In the genomic region with DNA sequence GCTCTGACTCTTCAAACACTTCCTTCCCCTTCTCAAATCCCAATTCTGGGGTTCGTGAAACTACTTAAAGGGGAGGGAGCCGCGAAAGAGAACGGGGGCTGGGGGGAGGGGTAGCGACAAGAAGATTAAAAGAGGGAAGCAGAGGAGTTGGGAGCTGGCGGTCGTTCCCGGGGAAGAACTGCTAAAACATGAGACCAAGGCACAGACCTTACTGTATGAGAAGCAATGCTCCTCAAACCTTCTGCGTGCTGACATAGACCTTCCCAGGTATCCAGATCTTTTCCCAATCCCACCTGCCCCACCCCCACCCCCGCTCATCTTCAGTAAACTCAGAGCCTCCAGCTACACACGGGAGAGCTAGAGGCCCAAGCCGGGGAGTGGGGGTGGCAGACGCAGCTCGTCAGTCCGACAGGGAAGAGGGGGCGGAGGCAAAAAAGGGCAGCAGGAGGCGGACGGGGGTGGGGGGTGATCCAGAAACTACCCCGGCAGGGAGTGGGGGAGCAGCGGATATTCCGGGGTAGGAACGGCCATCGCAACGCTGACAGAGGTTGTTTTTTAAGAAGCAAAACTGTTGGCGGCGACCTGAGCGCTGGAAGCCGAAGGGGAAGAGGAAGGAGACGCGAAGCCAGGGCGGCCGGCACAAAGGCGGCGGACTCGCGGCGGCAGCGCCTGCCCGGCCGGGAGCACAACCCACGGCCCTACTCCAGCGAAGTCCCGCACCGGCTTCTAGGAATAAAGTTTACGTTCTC, we compare ENCODE assay signal across 1 cellular context.
TF ChIP-seq lines count a peak whose summit lies in the region.

No MANE protein-coding gene starts in this region.

TF ChIP-seq in H1, 55 proteins besides CTCF, POLR2A, EP300 and RAD21:
- TF ChIP-seq CHD1 (IDR thresholded peaks at IDR 0.05; ENCODE audit: low read depth, low read length) (peak; percentile 55; the same call in 1 of the 2 replicates), BACH1 (IDR thresholded peaks at IDR 0.05; ENCODE audit: low read length) (no peak), CREB1 (IDR thresholded peaks at IDR 0.05) (peak; percentile 39), TAF1 (IDR thresholded peaks at IDR 0.05; ENCODE audit: low read depth, low read length) (peak; percentile 72), RXRA (IDR thresholded peaks at IDR 0.05; ENCODE audit: insufficient read depth, low read depth, low read length) (no peak), PHF8 (conservative IDR thresholded peaks at IDR 0.05; ENCODE audit: low read depth, low read length) (peak; percentile 58; the same call in 1 of the 2 replicates), SAP30 (IDR thresholded peaks at IDR 0.05; ENCODE audit: insufficient read depth, insufficient replicate concordance, low read length) (no peak), RBBP5 (IDR thresholded peaks at IDR 0.05; ENCODE audit: borderline replicate concordance, low read depth, low read length) (peak; percentile 74), TCF12 (IDR thresholded peaks at IDR 0.05; ENCODE audit: low read depth, low read length) (no peak), POU5F1 (IDR thresholded peaks at IDR 0.05; ENCODE audit: low read depth, low read length) (no peak), SIX5 (IDR thresholded peaks at IDR 0.05; ENCODE audit: low read depth, low read length) (no peak), RFX5 (IDR thresholded peaks at IDR 0.05; ENCODE audit: borderline replicate concordance, low read depth, low read length) (no peak), KDM5A (IDR thresholded peaks at IDR 0.05; ENCODE audit: low read length) (no peak), ASH2L (IDR thresholded peaks at IDR 0.05; ENCODE audit: low read length) (peak; percentile 95), CTBP2 (IDR thresholded peaks at IDR 0.05; ENCODE audit: borderline replicate concordance, insufficient read depth, insufficient read length, low read length) (peak; percentile 57), SUZ12 (IDR thresholded peaks at IDR 0.05; ENCODE audit: low read length) (peak; percentile 31; the same call in 1 of the 2 replicates), TBP (IDR thresholded peaks at IDR 0.05; ENCODE audit: low read depth, low read length) (peak; percentile 51), EGR1 (IDR thresholded peaks at IDR 0.05; ENCODE audit: borderline replicate concordance, low read depth, low read length) (peak; percentile 3; the same call in 1 of the 2 replicates), SP1 (IDR thresholded peaks at IDR 0.05; ENCODE audit: low read depth, low read length) (peak; percentile 52; the same call in 1 of the 2 replicates), POLR2AphosphoS5 (IDR thresholded peaks at IDR 0.05; ENCODE audit: low read depth, low read length) (peak; percentile 58), JUND (IDR thresholded peaks at IDR 0.05; ENCODE audit: low read length) (no peak), TAF7 (optimal IDR thresholded peaks at IDR 0.05; ENCODE audit: borderline replicate concordance, low read depth, low read length) (peak; percentile 78)
- TF ChIP-seq, protein P1, sequence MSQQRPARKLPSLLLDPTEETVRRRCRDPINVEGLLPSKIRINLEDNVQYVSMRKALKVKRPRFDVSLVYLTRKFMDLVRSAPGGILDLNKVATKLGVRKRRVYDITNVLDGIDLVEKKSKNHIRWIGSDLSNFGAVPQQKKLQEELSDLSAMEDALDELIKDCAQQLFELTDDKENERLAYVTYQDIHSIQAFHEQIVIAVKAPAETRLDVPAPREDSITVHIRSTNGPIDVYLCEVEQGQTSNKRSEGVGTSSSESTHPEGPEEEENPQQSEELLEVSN (IDR thresholded peaks at IDR 0.05) = no peak
- TF ChIP-seq, protein P2, sequence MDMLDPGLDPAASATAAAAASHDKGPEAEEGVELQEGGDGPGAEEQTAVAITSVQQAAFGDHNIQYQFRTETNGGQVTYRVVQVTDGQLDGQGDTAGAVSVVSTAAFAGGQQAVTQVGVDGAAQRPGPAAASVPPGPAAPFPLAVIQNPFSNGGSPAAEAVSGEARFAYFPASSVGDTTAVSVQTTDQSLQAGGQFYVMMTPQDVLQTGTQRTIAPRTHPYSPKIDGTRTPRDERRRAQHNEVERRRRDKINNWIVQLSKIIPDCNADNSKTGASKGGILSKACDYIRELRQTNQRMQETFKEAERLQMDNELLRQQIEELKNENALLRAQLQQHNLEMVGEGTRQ (IDR thresholded peaks at IDR 0.05; ENCODE audit: low read length) = no peak
TF ChIP-seq in H1: peak in this region for 13.
